Comparison of ENCODE assay signal across 13 cellular contexts in genomic region chr3:184485256-184485655, GRCh38.
DNase-seq lines count a peak whose midpoint lies in the region; ATAC-seq and TF ChIP-seq lines count a peak whose summit lies in the region.
"Had no signal": no experiment of that assay in that cellular context is flagged by ENCODE, and none has a peak within 500 bp of the region (broad histone marks: within the 10 kb centered on the region; RNA-seq: fewer than 3 reads in every experiment).

No MANE protein-coding gene starts in this region.

- peaks cover 18% of the 10 kb centered on the region for H3K27me3 ChIP-seq in HCT116 (ENCODE audit: insufficient read depth, low read length)
- peaks cover 18% of the 10 kb centered on the region for H3K27me3 ChIP-seq in adipocyte (replicated peaks; ENCODE audit: control insufficient read depth, insufficient read depth, low read length)
- peaks cover 48% of the 10 kb centered on the region for H3K27me3 ChIP-seq in GM23248 (replicated peaks; ENCODE audit: insufficient read depth)

- H3K36me3 ChIP-seq in HCT116 (ENCODE audit: control insufficient read depth in 1 of 2, insufficient read depth in 2 of 2, low read length in 2 of 2) (no peaks in the 10 kb centered on the region), adipocyte (ENCODE audit: control insufficient read depth, insufficient read depth, low read length, severe bottlenecking) (no peaks in the 10 kb centered on the region), GM23248 (ENCODE audit: low read depth) (no peaks in the 10 kb centered on the region)

- H2AFZ ChIP-seq in HCT116 (ENCODE audit: low read depth, low read length, poor library complexity, severe bottlenecking), result peak overlapping the region; percentile 42
- no peak overlapping the region for H2AFZ ChIP-seq in GM23248

- TF ChIP-seq POLR2A in HCT116 (IDR thresholded peaks at IDR 0.05; ENCODE audit: borderline replicate concordance, extremely low read depth, insufficient read depth, insufficient read length), result no peak

- DNase-seq in AG10803 (ENCODE audit: low read depth) (peak; percentile 95), HCT116 (ENCODE audit: low read depth, low spot score) (no peak), adipocyte (ENCODE audit: low read depth) (peak; percentile 33), fibroblast of villous mesenchyme (ENCODE audit: low read depth) (peak; percentile 56), mucosa of gallbladder (ENCODE audit: low spot score) (no peak), GM23248 (no peak), cerebellar nuclear complex (lab: John Stamatoyannopoulos, UW) (no peak)
- DNase-seq: 8988T; C1 segment of cervical spinal cord; CD4-positive, alpha-beta memory T cell; DND-41; GDM1 had no signal

- H3K79me2 ChIP-seq in HCT116 (ENCODE audit: insufficient read depth, low read length), result no peaks in the 10 kb centered on the region
- H3K79me2 ChIP-seq in GM23248 (ENCODE audit: insufficient read depth), result no peaks in the 10 kb centered on the region

- BruUV-seq in HCT116 (replicated peaks; lab: Mats Ljungman, UMichigan), result no TSS peak

- no peak for ATAC-seq in HCT116
- ATAC-seq: K562 had no signal

- H3K9me3 ChIP-seq in HCT116 (ENCODE audit: control insufficient read depth in 1 of 2, insufficient read depth in 1 of 2, low read depth in 1 of 2, low read length in 2 of 2) (no peaks in the 10 kb centered on the region), adipocyte (ENCODE audit: control insufficient read depth, low read length) (no peaks in the 10 kb centered on the region), GM23248 (ENCODE audit: low read depth) (no peaks in the 10 kb centered on the region)

- H3K4me2 ChIP-seq in HCT116 (ENCODE audit: low read length) (no peak overlapping the region), GM23248 (ENCODE audit: unreplicated experiment) (no peak overlapping the region)

- H4K20me1 ChIP-seq in HCT116 (ENCODE audit: insufficient read depth) (no peaks in the 10 kb centered on the region; the same call in 1 of the 2 replicates), GM23248 (ENCODE audit: insufficient read depth) (no peaks in the 10 kb centered on the region)

- no peak overlapping the region for H3K9ac ChIP-seq in HCT116 (ENCODE audit: low read length)
- H3K9ac ChIP-seq in adipocyte (ENCODE audit: low read length), result no peak overlapping the region
- no peak overlapping the region for H3K9ac ChIP-seq in GM23248

- WGBS in GM23248 (ENCODE audit: low coverage in 1 of 2, low lambda C conversion rate in 2 of 2, missing lambda C conversion rate in 2 of 2), 2 experiments, result 2 to 6% methylated on average over 2 of the region's 2 CpGs

- in situ Hi-C loops in GM23248 (cut with MboI), result no loop called here

- no peak for TF ChIP-seq RAD21 in HCT116 (IDR thresholded peaks at IDR 0.05; ENCODE audit: low read depth)

- CTCF ChIA-PET in HCT116 (lab: Charles Lee), result no interaction called here

- RAD21 ChIA-PET in HCT116 (lab: Charles Lee; ENCODE audit: low non-redundant PET in 1 of 2, low total read pairs in 2 of 2, uncharacterized antibody in 2 of 2, unreplicated experiment in 2 of 2), result no interaction called here

- TF ChIP-seq CTCF in AG10803 (conservative IDR thresholded peaks at IDR 0.05; ENCODE audit: low read length), result no peak
- no peak for TF ChIP-seq CTCF in HCT116 (IDR thresholded peaks at IDR 0.05 in 2 of 3, conservative IDR thresholded peaks at IDR 0.05 in 1 of 3; ENCODE audit: borderline replicate concordance in 1 of 3, insufficient read depth in 1 of 3, low read depth in 2 of 3, low read length in 2 of 3)
- TF ChIP-seq CTCF in fibroblast of villous mesenchyme (IDR thresholded peaks at IDR 0.05; ENCODE audit: insufficient read depth, low read depth, low read length), result no peak

- H3K4me1 ChIP-seq in HCT116 (ENCODE audit: control insufficient read depth in 1 of 2, insufficient read depth in 2 of 2, low read length in 2 of 2), result no peaks in the 10 kb centered on the region
- H3K4me1 ChIP-seq in adipocyte (ENCODE audit: control insufficient read depth, insufficient read depth, low read length), result peaks cover 3% of the 10 kb centered on the region
- no peaks in the 10 kb centered on the region for H3K4me1 ChIP-seq in GM23248 (ENCODE audit: insufficient read depth)

- POLR2A ChIA-PET in HCT116 (lab: Charles Lee), result no interaction called here

- H3K9me2 ChIP-seq in HCT116 (ENCODE audit: insufficient read depth), result no peaks in the 10 kb centered on the region
- no peaks in the 10 kb centered on the region for H3K9me2 ChIP-seq in GM23248 (ENCODE audit: insufficient read depth)

- intact Hi-C loops in HCT116 (cut with micrococcal nuclease), result no loop called here

- no peak overlapping the region for H3K27ac ChIP-seq in HCT116 (ENCODE audit: low read depth, low read length)
- no peak overlapping the region for H3K27ac ChIP-seq in GM23248

- H3K4me3 ChIP-seq in AG10803 (ENCODE audit: low read length) (no peak overlapping the region), HCT116 (replicated peaks in 1 of 2; ENCODE audit: low read depth in 1 of 2, low read length in 2 of 2) (no peak overlapping the region), adipocyte (ENCODE audit: low read length) (no peak overlapping the region), fibroblast of villous mesenchyme (ENCODE audit: low read depth, low read length) (no peak overlapping the region), GM23248 (no peak overlapping the region)
- H3K4me3 ChIP-seq: K562 had no signal

- H3F3A ChIP-seq in GM23248 (ENCODE audit: insufficient read depth), result no peaks in the 10 kb centered on the region

TF ChIP-seq in HCT116, 20 proteins besides CTCF, POLR2A, EP300 and RAD21:
- TF ChIP-seq SP1 (IDR thresholded peaks at IDR 0.05; ENCODE audit: low read depth) (no peak), EZH2 (IDR thresholded peaks at IDR 0.05) (no peak), POLR2AphosphoS5 (IDR thresholded peaks at IDR 0.05; ENCODE audit: low read depth, low read length) (no peak), SRF (IDR thresholded peaks at IDR 0.05; ENCODE audit: low read depth) (no peak), FOSL1 (IDR thresholded peaks at IDR 0.05; ENCODE audit: low read depth) (no peak), REST (IDR thresholded peaks at IDR 0.05; ENCODE audit: low read depth) (no peak), YY1 (IDR thresholded peaks at IDR 0.05; ENCODE audit: extremely low read depth, insufficient replicate concordance, low read depth, low read length) (no peak), ZNF274 (IDR thresholded peaks at IDR 0.05; ENCODE audit: low read depth, low read length) (no peak), EGR1 (IDR thresholded peaks at IDR 0.05; ENCODE audit: low read depth) (no peak)
- TF ChIP-seq, protein P1, sequence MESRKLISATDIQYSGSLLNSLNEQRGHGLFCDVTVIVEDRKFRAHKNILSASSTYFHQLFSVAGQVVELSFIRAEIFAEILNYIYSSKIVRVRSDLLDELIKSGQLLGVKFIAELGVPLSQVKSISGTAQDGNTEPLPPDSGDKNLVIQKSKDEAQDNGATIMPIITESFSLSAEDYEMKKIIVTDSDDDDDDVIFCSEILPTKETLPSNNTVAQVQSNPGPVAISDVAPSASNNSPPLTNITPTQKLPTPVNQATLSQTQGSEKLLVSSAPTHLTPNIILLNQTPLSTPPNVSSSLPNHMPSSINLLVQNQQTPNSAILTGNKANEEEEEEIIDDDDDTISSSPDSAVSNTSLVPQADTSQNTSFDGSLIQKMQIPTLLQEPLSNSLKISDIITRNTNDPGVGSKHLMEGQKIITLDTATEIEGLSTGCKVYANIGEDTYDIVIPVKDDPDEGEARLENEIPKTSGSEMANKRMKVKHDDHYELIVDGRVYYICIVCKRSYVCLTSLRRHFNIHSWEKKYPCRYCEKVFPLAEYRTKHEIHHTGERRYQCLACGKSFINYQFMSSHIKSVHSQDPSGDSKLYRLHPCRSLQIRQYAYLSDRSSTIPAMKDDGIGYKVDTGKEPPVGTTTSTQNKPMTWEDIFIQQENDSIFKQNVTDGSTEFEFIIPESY (IDR thresholded peaks at IDR 0.05; ENCODE audit: extremely low read depth, insufficient replicate concordance, low read length), result no peak

Comparison
In these comparisons a context has a peak if more than half of its experiments do, and no peak if none do; other contexts are left out.
1. DNase-seq: peak in AG10803 (single experiment), adipocyte (single experiment) and fibroblast of villous mesenchyme (single experiment); none in HCT116 (single experiment), mucosa of gallbladder (single experiment), GM23248 (single experiment) and cerebellar nuclear complex (0 of 2).